Comparison of ENCODE assay signal across 21 cellular contexts in genomic region chr5:144583493-144584154, GRCh38.
A peak's percentile ranks its signal among the peaks of the same experiment; 100 is the strongest.
DNase-seq lines count a peak whose midpoint lies in the region; ATAC-seq and TF ChIP-seq lines count a peak whose summit lies in the region.
"Had no signal": no experiment of that assay in that cellular context is flagged by ENCODE, and none has a peak within 500 bp of the region (broad histone marks: within the 10 kb centered on the region; RNA-seq: fewer than 3 reads in every experiment).

No MANE protein-coding gene starts in this region.

- TF ChIP-seq POLR2A in body of pancreas (IDR thresholded peaks at IDR 0.05): no peak

- TF ChIP-seq CTCF in body of pancreas (IDR thresholded peaks at IDR 0.05): no peak
- no peak for TF ChIP-seq CTCF in progenitor cell of endocrine pancreas (IDR thresholded peaks at IDR 0.05; ENCODE audit: unreplicated experiment)

- H3K36me3 Mint-ChIP-seq in progenitor cell of endocrine pancreas (ENCODE audit: insufficient read depth): no peaks in the 10 kb centered on the region
- H3K36me3 Mint-ChIP-seq in activated T-cell treated with anti-CD3 and anti-CD28 coated beads, Interleukin-2, amount 50 U/mL, for 24 hours (ENCODE audit: low read depth): no peaks in the 10 kb centered on the region
- H3K36me3 Mint-ChIP-seq: activated CD8-positive, alpha-beta memory T cell treated with anti-CD3 and anti-CD28 coated beads, Interleukin-2, amount 10 ng/mL, durations not matched to agents 7 days and 5 days; mesothelial cell of epicardium had no signal

- H3K4me3 Mint-ChIP-seq in progenitor cell of endocrine pancreas (ENCODE audit: low read depth): no peak overlapping the region
- H3K4me3 Mint-ChIP-seq in activated T-cell treated with anti-CD3 and anti-CD28 coated beads, Interleukin-2, amount 50 U/mL, for 24 hours: no peak overlapping the region
- H3K4me3 Mint-ChIP-seq: activated CD4-positive, alpha-beta T cell treated with anti-CD3 and anti-CD28 coated beads for 36 hours; activated CD8-positive, alpha-beta memory T cell treated with anti-CD3 and anti-CD28 coated beads, Interleukin-2, amount 10 ng/mL, durations not matched to agents 7 days and 5 days; mesothelial cell of epicardium; nephron progenitor cell had no signal

- DNase-seq in NCI-H1417 (lab: John Stamatoyannopoulos, UW): peak; percentile 18 to 68 (median 40)
- DNase-seq in NCI-H1417 treated with DMSO at 0.1 percent for 48 hours (lab: John Stamatoyannopoulos, UW): no peak
- DNase-seq in NCI-H2107 (lab: John Stamatoyannopoulos, UW): peak; percentile 13
- peak in 3 of 4 donors; percentile 10 to 54 (median 28) for DNase-seq in body of pancreas
- no peak for DNase-seq in progenitor cell of endocrine pancreas (ENCODE audit: low spot score, unreplicated experiment)
- no peak for DNase-seq in activated T-cell treated with anti-CD3 and anti-CD28 coated beads, Interleukin-2, amount 50 U/mL, for 1 hour
- DNase-seq in activated T-cell treated with anti-CD3 and anti-CD28 coated beads, Interleukin-2, amount 50 U/mL, for 24 hours: no peak
- DNase-seq: 8988T; activated CD4-positive, alpha-beta T cell treated with anti-CD3 and anti-CD28 coated beads for 36 hours; activated CD8-positive, alpha-beta memory T cell treated with anti-CD3 and anti-CD28 coated beads, Interleukin-2, amount 10 ng/mL, durations not matched to agents 7 days and 5 days; activated effector memory CD4-positive, alpha-beta T cell treated with anti-CD3 and anti-CD28 coated beads, Interleukin-2, amount 50 U/mL, for 16 hours; dermis blood vessel endothelial cell; foreskin melanocyte; GOT3; hypothalamus; NCI-H82; nephron progenitor cell; SK-N-SH; T1000 had no signal

- no peaks in the 10 kb centered on the region for H3K27me3 Mint-ChIP-seq in progenitor cell of endocrine pancreas
- H3K27me3 Mint-ChIP-seq in activated T-cell treated with anti-CD3 and anti-CD28 coated beads, Interleukin-2, amount 50 U/mL, for 24 hours: no peaks in the 10 kb centered on the region
- H3K27me3 Mint-ChIP-seq: activated CD4-positive, alpha-beta T cell treated with anti-CD3 and anti-CD28 coated beads for 36 hours; activated CD8-positive, alpha-beta memory T cell treated with anti-CD3 and anti-CD28 coated beads, Interleukin-2, amount 10 ng/mL, durations not matched to agents 7 days and 5 days had no signal

- H3K36me3 ChIP-seq in body of pancreas (replicated peaks in 1 of 2; ENCODE audit: insufficient read depth in 1 of 2, low read depth in 2 of 2): no peaks in the 10 kb centered on the region

- WGBS in body of pancreas, 2 donors: 29 to 40% methylated on average over 4 of the region's 4 CpGs

- no peak overlapping the region for H3K27ac ChIP-seq in body of pancreas

- no peak for ATAC-seq in body of pancreas
- ATAC-seq in GM19452 (IDR thresholded peaks at IDR 0.05; ENCODE audit: unreplicated experiment): no peak
- ATAC-seq: activated CD4-positive, alpha-beta T cell treated with anti-CD3 and anti-CD28 coated beads for 36 hours; activated CD8-positive, alpha-beta memory T cell treated with anti-CD3 and anti-CD28 coated beads, Interleukin-2, amount 10 ng/mL, durations not matched to agents 7 days and 5 days had no signal

- intact Hi-C loops in body of pancreas (cut with DNase I): no loop called here

- H3K27ac Mint-ChIP-seq in progenitor cell of endocrine pancreas: peak overlapping the region; percentile 83
- H3K27ac Mint-ChIP-seq in activated T-cell treated with anti-CD3 and anti-CD28 coated beads, Interleukin-2, amount 50 U/mL, for 24 hours: no peak overlapping the region
- H3K27ac Mint-ChIP-seq: activated CD4-positive, alpha-beta T cell treated with anti-CD3 and anti-CD28 coated beads for 36 hours; activated CD8-positive, alpha-beta memory T cell treated with anti-CD3 and anti-CD28 coated beads, Interleukin-2, amount 10 ng/mL, durations not matched to agents 7 days and 5 days; mesothelial cell of epicardium; nephron progenitor cell had no signal

- no peaks in the 10 kb centered on the region for H3K27me3 ChIP-seq in body of pancreas

- H3K4me1 Mint-ChIP-seq in progenitor cell of endocrine pancreas (ENCODE audit: low read depth): peaks cover 46% of the 10 kb centered on the region
- no peaks in the 10 kb centered on the region for H3K4me1 Mint-ChIP-seq in activated T-cell treated with anti-CD3 and anti-CD28 coated beads, Interleukin-2, amount 50 U/mL, for 24 hours (ENCODE audit: low read depth)
- H3K4me1 Mint-ChIP-seq: activated CD4-positive, alpha-beta T cell treated with anti-CD3 and anti-CD28 coated beads for 36 hours; activated CD8-positive, alpha-beta memory T cell treated with anti-CD3 and anti-CD28 coated beads, Interleukin-2, amount 10 ng/mL, durations not matched to agents 7 days and 5 days had no signal

- peaks cover 12% of the 10 kb centered on the region for H3K4me1 ChIP-seq in body of pancreas

- H3K9me3 Mint-ChIP-seq in progenitor cell of endocrine pancreas (ENCODE audit: low read depth): no peaks in the 10 kb centered on the region
- peaks cover 2% of the 10 kb centered on the region for H3K9me3 Mint-ChIP-seq in activated T-cell treated with anti-CD3 and anti-CD28 coated beads, Interleukin-2, amount 50 U/mL, for 24 hours
- H3K9me3 Mint-ChIP-seq: nephron progenitor cell had no signal

- H3K9me3 ChIP-seq in body of pancreas: no peaks in the 10 kb centered on the region
- H3K9me3 ChIP-seq: SK-N-SH had no signal

- no peak overlapping the region for H3K4me3 ChIP-seq in body of pancreas

Comparison
In these comparisons a context has a peak if more than half of its experiments do, and no peak if none do; other contexts are left out.
1. DNase-seq: peak in NCI-H1417 (3 of 3), NCI-H2107 (single experiment) and body of pancreas (3 of 4); none in NCI-H1417 treated with DMSO at 0.1 percent for 48 hours (single experiment), progenitor cell of endocrine pancreas (single experiment), activated T-cell treated with anti-CD3 and anti-CD28 coated beads, Interleukin-2, amount 50 U/mL, for 1 hour (single experiment) and activated T-cell treated with anti-CD3 and anti-CD28 coated beads, Interleukin-2, amount 50 U/mL, for 24 hours (single experiment).